ENCODE assay signal across 1 cellular context in the genomic region with DNA sequence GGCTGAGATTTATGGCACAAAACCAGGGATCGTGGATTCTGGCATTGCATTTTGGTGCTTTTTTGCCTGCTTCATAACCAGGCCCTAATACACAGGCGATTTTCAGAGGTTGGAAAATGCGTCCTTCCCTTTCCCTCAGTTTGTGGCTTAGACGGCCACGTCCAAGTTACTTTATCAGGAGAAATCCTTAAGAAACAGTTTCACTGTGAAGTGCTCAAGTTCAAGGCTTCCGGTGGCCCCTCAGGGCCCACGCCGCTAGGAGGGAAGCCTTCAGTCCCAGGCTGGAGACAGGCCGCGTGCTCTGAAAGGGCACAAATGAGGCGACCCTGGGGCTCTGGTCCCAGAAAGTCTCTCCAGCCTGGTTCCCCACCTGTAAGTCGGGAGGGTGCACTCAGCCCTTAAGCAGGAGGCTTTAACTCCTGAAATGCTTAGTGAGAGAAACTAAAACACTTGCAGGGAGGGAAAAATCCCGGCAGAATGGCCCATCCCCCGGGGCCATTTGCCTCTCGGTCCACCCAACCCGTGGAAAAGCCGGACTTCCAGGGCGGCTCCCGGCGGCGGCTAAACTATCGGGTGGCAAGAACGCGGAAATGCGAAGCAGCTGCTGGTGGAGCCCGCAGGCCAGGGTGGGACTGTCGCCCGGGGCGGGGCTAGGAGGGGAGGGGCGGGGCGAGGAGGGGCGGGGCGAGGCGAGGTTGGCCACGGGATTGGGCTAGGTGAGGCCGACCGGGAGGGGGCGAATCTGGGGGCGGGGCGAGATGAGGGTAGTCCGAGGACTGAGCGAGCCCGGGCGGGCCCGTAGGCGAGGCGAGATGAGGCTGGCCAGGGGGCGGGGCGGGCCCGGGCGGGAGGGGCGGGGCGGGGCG.
TF ChIP-seq lines count a peak whose summit lies in the region.

No MANE protein-coding gene starts in this region.

TF ChIP-seq in HepG2, 621 proteins besides CTCF, POLR2A, EP300 and RAD21 (continued from another document):
- TF ChIP-seq, protein P1, sequence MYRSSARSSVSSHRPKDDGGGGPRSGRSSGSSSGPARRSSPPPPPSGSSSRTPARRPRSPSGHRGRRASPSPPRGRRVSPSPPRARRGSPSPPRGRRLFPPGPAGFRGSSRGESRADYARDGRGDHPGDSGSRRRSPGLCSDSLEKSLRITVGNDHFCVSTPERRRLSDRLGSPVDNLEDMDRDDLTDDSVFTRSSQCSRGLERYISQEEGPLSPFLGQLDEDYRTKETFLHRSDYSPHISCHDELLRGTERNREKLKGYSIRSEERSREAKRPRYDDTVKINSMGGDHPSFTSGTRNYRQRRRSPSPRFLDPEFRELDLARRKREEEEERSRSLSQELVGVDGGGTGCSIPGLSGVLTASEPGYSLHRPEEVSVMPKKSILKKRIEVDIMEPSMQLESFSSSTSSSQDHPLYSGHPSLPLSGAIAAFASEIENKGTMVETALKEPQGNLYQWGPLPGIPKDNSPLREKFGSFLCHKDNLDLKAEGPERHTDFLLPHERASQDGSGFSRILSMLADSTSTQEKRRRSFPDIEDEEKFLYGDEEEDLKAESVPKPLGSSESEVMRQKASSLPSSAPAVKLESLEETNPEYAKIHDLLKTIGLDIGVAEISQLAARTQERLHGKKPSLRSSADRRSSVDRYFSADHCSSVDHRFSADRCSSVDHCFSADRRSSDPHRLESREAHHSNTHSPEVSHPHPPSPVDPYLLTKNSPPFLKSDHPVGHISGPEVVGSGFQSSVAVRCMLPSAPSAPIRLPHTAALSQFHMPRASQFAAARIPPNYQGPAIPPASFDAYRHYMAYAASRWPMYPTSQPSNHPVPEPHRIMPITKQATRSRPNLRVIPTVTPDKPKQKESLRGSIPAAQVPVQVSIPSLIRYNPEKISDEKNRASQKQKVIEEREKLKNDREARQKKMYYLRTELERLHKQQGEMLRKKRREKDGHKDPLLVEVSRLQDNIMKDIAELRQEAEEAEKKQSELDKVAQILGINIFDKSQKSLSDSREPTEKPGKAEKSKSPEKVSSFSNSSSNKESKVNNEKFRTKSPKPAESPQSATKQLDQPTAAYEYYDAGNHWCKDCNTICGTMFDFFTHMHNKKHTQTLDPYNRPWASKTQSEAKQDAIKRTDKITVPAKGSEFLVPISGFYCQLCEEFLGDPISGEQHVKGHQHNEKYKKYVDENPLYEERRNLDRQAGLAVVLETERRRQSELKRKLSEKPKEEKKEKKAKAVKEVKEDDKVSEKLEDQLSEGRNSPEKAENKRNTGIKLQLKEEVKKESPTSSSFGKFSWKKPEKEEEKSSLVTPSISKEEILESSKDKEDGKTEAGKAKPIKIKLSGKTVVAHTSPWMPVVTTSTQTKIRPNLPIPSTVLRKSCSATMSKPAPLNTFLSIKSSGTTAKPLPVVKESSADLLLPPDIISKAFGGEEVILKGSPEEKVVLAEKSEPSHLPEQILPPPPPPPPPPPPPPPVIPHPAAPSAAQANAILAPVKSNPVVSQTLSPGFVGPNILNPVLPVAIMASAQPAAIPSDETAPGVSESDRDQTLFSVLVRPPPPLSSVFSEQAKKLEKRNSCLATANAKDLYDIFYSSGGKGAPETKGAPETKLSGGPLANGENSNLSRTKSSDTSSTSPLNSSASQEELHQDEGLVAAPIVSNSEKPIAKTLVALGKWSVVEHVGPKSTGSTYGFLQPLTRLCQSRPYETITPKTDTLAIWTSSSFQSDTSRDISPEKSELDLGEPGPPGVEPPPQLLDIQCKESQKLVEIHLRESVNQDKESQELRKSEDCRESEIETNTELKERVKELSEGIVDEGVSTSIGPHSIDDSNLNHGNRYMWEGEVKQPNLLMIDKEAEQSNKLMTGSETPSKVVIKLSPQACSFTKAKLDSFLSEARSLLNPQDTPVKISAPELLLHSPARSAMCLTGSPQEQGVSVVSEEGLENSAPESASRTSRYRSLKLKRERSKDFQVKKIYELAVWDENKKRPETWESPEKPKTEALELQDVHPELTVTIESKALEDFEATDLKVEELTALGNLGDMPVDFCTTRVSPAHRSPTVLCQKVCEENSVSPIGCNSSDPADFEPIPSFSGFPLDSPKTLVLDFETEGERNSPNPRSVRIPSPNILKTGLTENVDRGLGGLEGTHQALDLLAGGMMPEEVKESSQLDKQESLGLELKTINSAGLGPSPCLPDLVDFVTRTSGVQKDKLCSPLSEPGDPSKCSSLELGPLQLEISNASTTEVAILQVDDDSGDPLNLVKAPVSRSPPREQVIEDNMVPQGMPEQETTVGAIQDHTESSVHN (CRISPR knock-in tag; IDR thresholded peaks at IDR 0.05): no peak
- TF ChIP-seq ZNF333 (CRISPR knock-in tag; IDR thresholded peaks at IDR 0.05; ENCODE audit: borderline replicate concordance) (no peak), ZNF878 (CRISPR knock-in tag; IDR thresholded peaks at IDR 0.05) (no peak), MIER3 (CRISPR knock-in tag; IDR thresholded peaks at IDR 0.05; ENCODE audit: borderline replicate concordance) (no peak)
